ENCODE assay signal across 25 cellular contexts in the genomic region with DNA sequence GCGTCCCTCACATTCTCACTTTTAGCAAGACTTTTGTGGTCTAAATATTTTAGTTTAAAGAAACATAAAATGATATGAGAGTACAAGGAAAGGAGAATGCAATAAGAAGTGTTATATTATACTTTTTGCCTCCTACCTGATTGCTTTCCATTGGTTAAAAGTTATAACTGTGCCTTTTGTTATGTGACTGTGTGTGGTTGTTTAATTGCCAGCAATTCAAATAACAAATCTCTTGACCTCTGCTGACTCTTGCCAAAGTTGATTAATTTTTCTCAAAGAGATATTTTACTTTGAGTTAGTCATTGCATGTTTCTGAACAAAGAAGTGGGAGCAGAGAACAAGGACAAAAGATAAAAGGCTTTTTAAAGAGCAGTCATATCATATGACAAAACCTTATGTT.
"Had no signal": no experiment of that assay in that cellular context is flagged by ENCODE, and none has a peak within 500 bp of the region (broad histone marks: within the 10 kb centered on the region; RNA-seq: fewer than 3 reads in every experiment).

No MANE protein-coding gene starts in this region.

- ATAC-seq: K562 had no signal

- H3K27ac Mint-ChIP-seq: IgD-negative memory B cell had no signal

- H3K27me3 Mint-ChIP-seq: IgD-negative memory B cell had no signal

- H3K36me3 ChIP-seq: SJSA1 had no signal

- H3K4me3 Mint-ChIP-seq: IgD-negative memory B cell had no signal

- H3K4me3 ChIP-seq: K562, SJSA1, SK-N-MC had no signal

- H3K36me3 Mint-ChIP-seq: IgD-negative memory B cell had no signal

- H3K27me3 ChIP-seq: SJSA1 had no signal

- H3K4me1 ChIP-seq: SJSA1 had no signal

- DNase-seq: Kasumi-1, MV-4-11, NCI-H1048, NCI-H1105, NCI-H1417, NCI-H1436 treated with DMSO at 0.1 percent for 48 hours, NCI-H1694, NCI-H187 treated with DMSO at 0.1 percent for 48 hours, NCI-H2029 treated with DMSO at 0.1 percent for 48 hours, NCI-H2171, NCI-H226, NCI-H446, NCI-H510A, NCI-H524 treated with DMSO at 0.1 percent for 48 hours, NCI-H69, NCI-H774, Right ventricle myocardium superior, RPMI8226, SIG-M5 had no signal

- H3K27ac ChIP-seq: HL-60, KMS-11, SJSA1, SK-N-MC had no signal

- H3K9me3 ChIP-seq: SJSA1 had no signal
